In the genomic region with DNA sequence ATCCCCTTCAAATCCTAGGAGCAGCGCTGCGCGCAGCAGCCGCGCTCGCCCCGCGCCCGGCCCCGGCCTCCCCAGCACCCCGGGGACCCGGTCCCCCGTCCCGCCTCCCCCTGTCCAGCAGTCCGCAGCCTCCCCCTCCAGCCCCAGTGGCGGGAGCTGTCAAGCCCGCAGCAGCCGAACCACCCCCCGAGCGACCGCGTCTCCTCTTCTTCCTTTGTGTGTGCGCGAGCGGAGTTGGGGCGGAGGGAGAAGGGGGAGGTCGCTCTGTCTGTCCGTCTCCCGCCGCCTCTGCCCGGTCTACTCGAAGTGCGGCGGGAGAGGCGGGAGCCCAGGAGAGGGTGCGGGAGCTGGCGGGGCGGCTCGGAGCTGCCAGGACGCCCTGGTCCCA, we compare ENCODE assay signal across 8 cellular contexts. TPM values are rescaled to one million over a fixed set of nuclear protein-coding genes. Genes with fewer than 3 reads are reported as not detected.
DNase-seq lines count a peak whose midpoint lies in the region; ATAC-seq and TF ChIP-seq lines count a peak whose summit lies in the region.

No MANE protein-coding gene starts in this region.

- H3K36me3 ChIP-seq in rectal smooth muscle tissue (ENCODE audit: control insufficient read depth, insufficient read depth, low read length), result no peaks in the 10 kb centered on the region

- peak overlapping the region; percentile 77 to 79 for H3K4me3 Mint-ChIP-seq in activated T-cell treated with anti-CD3 and anti-CD28 coated beads, Interleukin-2, amount 50 U/mL, for 72 hours
- peak overlapping the region; percentile 80 for H3K4me3 Mint-ChIP-seq in WTC11

- H3K36me3 Mint-ChIP-seq in activated T-cell treated with anti-CD3 and anti-CD28 coated beads, Interleukin-2, amount 50 U/mL, for 72 hours (ENCODE audit: insufficient read depth in 2 of 2), result no peaks in the 10 kb centered on the region
- no peaks in the 10 kb centered on the region for H3K36me3 Mint-ChIP-seq in WTC11

- peaks cover 77% of the 10 kb centered on the region for H3K27me3 Mint-ChIP-seq in activated T-cell treated with anti-CD3 and anti-CD28 coated beads, Interleukin-2, amount 50 U/mL, for 72 hours (ENCODE audit: low read depth)
- peaks cover 82% of the 10 kb centered on the region for H3K27me3 Mint-ChIP-seq in WTC11 (ENCODE audit: low read depth)

- in situ Hi-C loops in GM13976 (cut with MboI; ENCODE audit: low sequenced_read_pairs, unreplicated experiment), result no loop called here

- CTCF ChIA-PET in WTC11 (lab: Charles Lee), result interaction anchor here (0.6 to 1.2 kb wide), 3 partner anchors 46 to 104 kb away, joined by 3 to 4 read pairs (median 4); no protein-coding TSS in a partner anchor

- no peak overlapping the region for H3K9ac ChIP-seq in rectal smooth muscle tissue (ENCODE audit: low read length)

- peaks cover 16% of the 10 kb centered on the region for H3K4me1 Mint-ChIP-seq in activated T-cell treated with anti-CD3 and anti-CD28 coated beads, Interleukin-2, amount 50 U/mL, for 72 hours (ENCODE audit: low read depth)
- H3K4me1 Mint-ChIP-seq in WTC11, result peaks cover 55% of the 10 kb centered on the region

- POLR2A ChIA-PET in WTC11 (lab: Charles Lee), result no interaction called here

- H3K4me1 ChIP-seq in rectal smooth muscle tissue (ENCODE audit: control insufficient read depth, insufficient read depth, low read length), result no peaks in the 10 kb centered on the region

- H3K27ac Mint-ChIP-seq in activated T-cell treated with anti-CD3 and anti-CD28 coated beads, Interleukin-2, amount 50 U/mL, for 72 hours, result no peak overlapping the region
- H3K27ac Mint-ChIP-seq in WTC11, result no peak overlapping the region

- no peaks in the 10 kb centered on the region for H3K27me3 ChIP-seq in rectal smooth muscle tissue (ENCODE audit: control insufficient read depth, insufficient read depth, low read length)

- H3K4me3 ChIP-seq in rectal smooth muscle tissue (ENCODE audit: low read length), result peak overlapping the region; percentile 85

- peak in 1 of 2 donors; percentile 41 for ATAC-seq in activated T-cell treated with anti-CD3 and anti-CD28 coated beads, Interleukin-2, amount 50 U/mL, for 72 hours (replicated peaks in 1 of 2)
- peak; percentile 17 for ATAC-seq in WTC11
- ATAC-seq in left ventricle myocardium superior, result peak; percentile 41

- no peak for TF ChIP-seq CTCF in WTC11 (IDR thresholded peaks at IDR 0.05)
- no peak for TF ChIP-seq CTCF in GM13976 (IDR thresholded peaks at IDR 0.05; ENCODE audit: borderline replicate concordance, control extremely low read depth, extremely low read depth, insufficient read depth, missing control alignments)

- no peak overlapping the region for H3K27ac ChIP-seq in rectal smooth muscle tissue (ENCODE audit: low read depth, low read length)

- peak; percentile 8 to 11 for DNase-seq in activated T-cell treated with anti-CD3 and anti-CD28 coated beads, Interleukin-2, amount 50 U/mL, for 72 hours
- no peak for DNase-seq in activated T-cell treated with anti-CD3 and anti-CD28 coated beads, Interleukin-2, amount 50 U/mL, for 48 hours
- DNase-seq in WTC11 (ENCODE audit: low spot score) (peak; percentile 49), left ventricle myocardium superior (peak; percentile 46), NCI-H128 (lab: John Stamatoyannopoulos, UW; ENCODE audit: unreplicated experiment) (no peak), MV-4-11 (lab: John Stamatoyannopoulos, UW) (no peak), GM13976 (ENCODE audit: low spot score) (no peak)

- intact Hi-C loops in left ventricle myocardium superior (cut with micrococcal nuclease), result no loop called here

- no peaks in the 10 kb centered on the region for H3K9me3 Mint-ChIP-seq in activated T-cell treated with anti-CD3 and anti-CD28 coated beads, Interleukin-2, amount 50 U/mL, for 72 hours
- no peaks in the 10 kb centered on the region for H3K9me3 Mint-ChIP-seq in WTC11

TF ChIP-seq in WTC11, 78 proteins besides CTCF, POLR2A, EP300 and RAD21:
- TF ChIP-seq, protein P1, sequence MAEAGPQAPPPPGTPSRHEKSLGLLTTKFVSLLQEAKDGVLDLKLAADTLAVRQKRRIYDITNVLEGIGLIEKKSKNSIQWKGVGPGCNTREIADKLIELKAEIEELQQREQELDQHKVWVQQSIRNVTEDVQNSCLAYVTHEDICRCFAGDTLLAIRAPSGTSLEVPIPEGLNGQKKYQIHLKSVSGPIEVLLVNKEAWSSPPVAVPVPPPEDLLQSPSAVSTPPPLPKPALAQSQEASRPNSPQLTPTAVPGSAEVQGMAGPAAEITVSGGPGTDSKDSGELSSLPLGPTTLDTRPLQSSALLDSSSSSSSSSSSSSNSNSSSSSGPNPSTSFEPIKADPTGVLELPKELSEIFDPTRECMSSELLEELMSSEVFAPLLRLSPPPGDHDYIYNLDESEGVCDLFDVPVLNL (CRISPR knock-in tag; IDR thresholded peaks at IDR 0.05; ENCODE audit: borderline replicate concordance, low read depth), result 0 out of 2 replicates have a peak, but pooled peaks have one; percentile 36
- TF ChIP-seq, protein P2, sequence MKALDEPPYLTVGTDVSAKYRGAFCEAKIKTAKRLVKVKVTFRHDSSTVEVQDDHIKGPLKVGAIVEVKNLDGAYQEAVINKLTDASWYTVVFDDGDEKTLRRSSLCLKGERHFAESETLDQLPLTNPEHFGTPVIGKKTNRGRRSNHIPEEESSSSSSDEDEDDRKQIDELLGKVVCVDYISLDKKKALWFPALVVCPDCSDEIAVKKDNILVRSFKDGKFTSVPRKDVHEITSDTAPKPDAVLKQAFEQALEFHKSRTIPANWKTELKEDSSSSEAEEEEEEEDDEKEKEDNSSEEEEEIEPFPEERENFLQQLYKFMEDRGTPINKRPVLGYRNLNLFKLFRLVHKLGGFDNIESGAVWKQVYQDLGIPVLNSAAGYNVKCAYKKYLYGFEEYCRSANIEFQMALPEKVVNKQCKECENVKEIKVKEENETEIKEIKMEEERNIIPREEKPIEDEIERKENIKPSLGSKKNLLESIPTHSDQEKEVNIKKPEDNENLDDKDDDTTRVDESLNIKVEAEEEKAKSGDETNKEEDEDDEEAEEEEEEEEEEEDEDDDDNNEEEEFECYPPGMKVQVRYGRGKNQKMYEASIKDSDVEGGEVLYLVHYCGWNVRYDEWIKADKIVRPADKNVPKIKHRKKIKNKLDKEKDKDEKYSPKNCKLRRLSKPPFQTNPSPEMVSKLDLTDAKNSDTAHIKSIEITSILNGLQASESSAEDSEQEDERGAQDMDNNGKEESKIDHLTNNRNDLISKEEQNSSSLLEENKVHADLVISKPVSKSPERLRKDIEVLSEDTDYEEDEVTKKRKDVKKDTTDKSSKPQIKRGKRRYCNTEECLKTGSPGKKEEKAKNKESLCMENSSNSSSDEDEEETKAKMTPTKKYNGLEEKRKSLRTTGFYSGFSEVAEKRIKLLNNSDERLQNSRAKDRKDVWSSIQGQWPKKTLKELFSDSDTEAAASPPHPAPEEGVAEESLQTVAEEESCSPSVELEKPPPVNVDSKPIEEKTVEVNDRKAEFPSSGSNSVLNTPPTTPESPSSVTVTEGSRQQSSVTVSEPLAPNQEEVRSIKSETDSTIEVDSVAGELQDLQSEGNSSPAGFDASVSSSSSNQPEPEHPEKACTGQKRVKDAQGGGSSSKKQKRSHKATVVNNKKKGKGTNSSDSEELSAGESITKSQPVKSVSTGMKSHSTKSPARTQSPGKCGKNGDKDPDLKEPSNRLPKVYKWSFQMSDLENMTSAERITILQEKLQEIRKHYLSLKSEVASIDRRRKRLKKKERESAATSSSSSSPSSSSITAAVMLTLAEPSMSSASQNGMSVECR (CRISPR knock-in tag; IDR thresholded peaks at IDR 0.05; ENCODE audit: borderline replicate concordance), result 0 out of 2 replicates have a peak, but pooled peaks have one; percentile 42
- TF ChIP-seq, protein P3, sequence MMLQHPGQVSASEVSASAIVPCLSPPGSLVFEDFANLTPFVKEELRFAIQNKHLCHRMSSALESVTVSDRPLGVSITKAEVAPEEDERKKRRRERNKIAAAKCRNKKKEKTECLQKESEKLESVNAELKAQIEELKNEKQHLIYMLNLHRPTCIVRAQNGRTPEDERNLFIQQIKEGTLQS (CRISPR knock-in tag; conservative IDR thresholded peaks at IDR 0.05), result no peak
- no peak for TF ChIP-seq ESRRA (CRISPR knock-in tag; IDR thresholded peaks at IDR 0.05; ENCODE audit: borderline replicate concordance)

RNA-seq across cellular contexts. Expression of a gene that starts 0.4 kb away (rescaled TPM):
- total RNA-seq in activated T-cell treated with anti-CD3 and anti-CD28 coated beads, Interleukin-2, amount 50 U/mL, for 72 hours, result 1 to 10 TPM in 1 of 2 donors, under 1 TPM in 1; 0.91 to 1.2 TPM
- total RNA-seq in WTC11 (2021) (5.0 to 6.6 TPM (median 5.9 TPM) in 3 replicates), left ventricle myocardium superior (32.2 TPM)

RNA-seq across cellular contexts. Expression of a gene that starts 47.9 kb away (rescaled TPM):
- total RNA-seq in activated T-cell treated with anti-CD3 and anti-CD28 coated beads, Interleukin-2, amount 50 U/mL, for 72 hours, result under 1 TPM in 1 of 2 donors, not detected in 1; 0.51 TPM
- total RNA-seq in WTC11 (2021) (34.2 to 43.8 TPM (median 42.6 TPM) in 3 replicates), left ventricle myocardium superior (72.6 TPM)

Comparison
In these comparisons a context has a peak if more than half of its experiments do, and no peak if none do; other contexts are left out.
1. DNase-seq: peak in activated T-cell treated with anti-CD3 and anti-CD28 coated beads, Interleukin-2, amount 50 U/mL, for 72 hours (2 of 2), WTC11 (single experiment) and left ventricle myocardium superior (single experiment); none in activated T-cell treated with anti-CD3 and anti-CD28 coated beads, Interleukin-2, amount 50 U/mL, for 48 hours (0 of 2), NCI-H128 (single experiment), MV-4-11 (single experiment) and GM13976 (single experiment).
2. RNA of a gene that starts 47.9 kb away (total RNA-seq): 72.6 TPM in left ventricle myocardium superior (single experiment) and 34.2 to 43.8 TPM in WTC11; 0.51 TPM in activated T-cell treated with anti-CD3 and anti-CD28 coated beads, Interleukin-2, amount 50 U/mL, for 72 hours; every median in the first group is over 10 times any median in the second.